In genomic region chr19:18173572-18174294, GRCh38 we compare ENCODE assay signal across 8 cellular contexts. TPM values are rescaled to one million over a fixed set of nuclear protein-coding genes. Genes with fewer than 3 reads are reported as not detected.
DNase-seq lines count a peak whose midpoint lies in the region; ATAC-seq and TF ChIP-seq lines count a peak whose summit lies in the region.

Gene IFI30, plus strand, starts transcription at chr19:18173813. Its CDS starts 29 bp downstream, at chr19:18173842.

- H3K36me3 ChIP-seq in thyroid gland = peaks cover 3 to 5% of the 10 kb centered on the region in 2 donors

- no peak for TF ChIP-seq CTCF in thyroid gland (IDR thresholded peaks at IDR 0.05)

- 2% methylated on average over 19 to 23 of the region's 47 CpGs for WGBS in thyroid gland, 2 donors

- DNase-seq in A172 (ENCODE audit: low spot score) (peak; percentile 59), NCI-H460 (ENCODE audit: extremely low read depth, low read depth) (no peak), erythroblast (lab: John Stamatoyannopoulos, UW) (peak in 1 of 2 experiments; percentile 83), myocyte (ENCODE audit: low read depth) (peak; percentile 54), thyroid gland (peak; percentile 91 to 93)
- DNase-seq in activated CD8-positive, alpha-beta memory T cell treated with anti-CD3 and anti-CD28 coated beads for 24 hours = peak; percentile 84

- TF ChIP-seq POLR2A in GM15510 (IDR thresholded peaks at IDR 0.05; ENCODE audit: borderline replicate concordance, extremely low read depth, insufficient read length) (peak; percentile 99), erythroblast (IDR thresholded peaks at IDR 0.05; ENCODE audit: low read length) (peak; percentile 43), thyroid gland (IDR thresholded peaks at IDR 0.05) (peak in 1 of 2 donors; percentile 86)

- H3K4me1 ChIP-seq in thyroid gland = peaks cover 5 to 13% of the 10 kb centered on the region in 2 donors

- peak; percentile 49 for ATAC-seq in HG02938 (IDR thresholded peaks at IDR 0.05; ENCODE audit: unreplicated experiment)

- peak within 1 kb of the TSS; percentile 42 to 72 (median 46) for H3K4me3 ChIP-seq in thyroid gland (replicated peaks in 1 of 3)

- H3K9me3 ChIP-seq in thyroid gland = no peaks in the 10 kb centered on the region

- no peaks in the 10 kb centered on the region for H3K27me3 ChIP-seq in thyroid gland

- H3K27ac ChIP-seq in thyroid gland = peak within 1 kb of the TSS; percentile 22 to 89 (median 70)

- intact Hi-C loops in thyroid gland (cut with DNase I) = no loop called here

RNA-seq across cellular contexts. Expression of gene IFI30, which starts in this region (rescaled TPM):
- 28.2 and 40.5 TPM in 2 replicates for total RNA-seq in A172 (2014; rRNA removed; shearing (Covaris generic))
- total RNA-seq in NCI-H460 (2014; rRNA removed; shearing (Covaris generic)) = 14.8 and 16.6 TPM in 2 replicates
- polyA plus RNA-seq in NCI-H460 (2014; cell fraction: nucleus; rRNA removed) = 22.1 and 23.3 TPM in 2 replicates
- total RNA-seq in myocyte (0.73 and 6.5 TPM in 2 replicates), thyroid gland (10 to 100 TPM; 36.3 to 58.4 (median 40.1) TPM)
- polyA plus RNA-seq in myocyte (2012) = 0.57 TPM
